Comparison of ENCODE assay signal across 16 cellular contexts in the genomic region with DNA sequence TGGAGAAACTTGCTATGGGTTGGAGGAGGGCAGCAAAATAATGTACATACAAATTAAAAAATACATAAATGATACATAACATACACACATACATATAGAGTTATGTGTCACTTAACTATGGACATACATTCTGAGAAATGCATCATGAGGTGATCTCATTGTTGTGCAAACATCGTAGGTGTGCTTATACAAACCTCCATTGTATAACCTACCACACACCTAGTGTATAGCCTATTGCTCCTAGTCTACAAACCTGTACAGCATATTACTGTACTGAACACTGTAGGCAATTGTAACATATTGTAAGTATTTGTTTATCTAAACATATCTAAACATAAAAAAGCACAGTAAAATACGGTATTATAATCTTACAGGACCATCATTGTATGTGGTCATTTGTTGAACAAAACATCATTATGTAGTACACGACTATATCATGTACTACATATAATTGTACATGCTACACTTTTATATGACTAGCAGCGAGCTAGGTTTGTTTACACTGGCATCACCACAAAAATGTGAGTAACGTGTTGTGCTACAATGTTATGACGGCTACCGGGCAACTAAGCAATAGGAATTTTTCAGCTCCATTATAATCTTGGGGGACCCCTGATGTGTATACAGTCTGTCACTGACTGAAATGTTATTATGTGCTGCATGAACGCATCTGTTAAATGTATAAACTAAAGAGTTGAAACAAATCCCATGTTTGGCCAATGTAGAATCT. TPM values are rescaled to one million over a fixed set of nuclear protein-coding genes. Genes with fewer than 3 reads are reported as not detected.
A peak's percentile ranks its signal among the peaks of the same experiment; 100 is the strongest.
DNase-seq lines count a peak whose midpoint lies in the region; ATAC-seq and TF ChIP-seq lines count a peak whose summit lies in the region.
"Had no signal": no experiment of that assay in that cellular context is flagged by ENCODE, and none has a peak within 500 bp of the region (broad histone marks: within the 10 kb centered on the region; RNA-seq: fewer than 3 reads in every experiment).

No MANE protein-coding gene starts in this region.

- H3K9me3 ChIP-seq in RWPE2 (ENCODE audit: severe bottlenecking), result peaks cover 2% of the 10 kb centered on the region
- no peaks in the 10 kb centered on the region for H3K9me3 ChIP-seq in left lung
- H3K9me3 ChIP-seq: BE2C, right lobe of liver had no signal

- TF ChIP-seq CTCF in RWPE2 (IDR thresholded peaks at IDR 0.05; ENCODE audit: poor library complexity, severe bottlenecking) (no peak), left lung (IDR thresholded peaks at IDR 0.05) (no peak), natural killer cell (IDR thresholded peaks at IDR 0.05) (no peak)

- peak; percentile 66 for ATAC-seq in RWPE2 (ENCODE audit: low read depth)
- ATAC-seq in left lung, result peak; percentile 77
- ATAC-seq in HG02981 (IDR thresholded peaks at IDR 0.05; ENCODE audit: unreplicated experiment), result no peak
- ATAC-seq in natural killer cell, result no peak
- ATAC-seq: right lobe of liver, T-cell had no signal

- H3K27ac ChIP-seq in RWPE2 (ENCODE audit: poor library complexity, severe bottlenecking), result no peak overlapping the region
- no peak overlapping the region for H3K27ac ChIP-seq in left lung
- H3K27ac ChIP-seq: right lobe of liver had no signal

- H3K9me3 Mint-ChIP-seq in natural killer cell, result no peaks in the 10 kb centered on the region
- H3K9me3 Mint-ChIP-seq: immature natural killer cell, T-cell had no signal

- no peak overlapping the region for H3K27ac Mint-ChIP-seq in natural killer cell
- H3K27ac Mint-ChIP-seq: T-cell had no signal

- intact Hi-C loops in left lung (cut with DNase I) (no loop called here), natural killer cell (cut with micrococcal nuclease) (no loop called here)

- H3K36me3 Mint-ChIP-seq in natural killer cell, result no peaks in the 10 kb centered on the region

- H3K36me3 ChIP-seq in RWPE2 (ENCODE audit: low read depth) (peaks cover 38% of the 10 kb centered on the region), left lung (no peaks in the 10 kb centered on the region)
- H3K36me3 ChIP-seq: BE2C, right lobe of liver had no signal

- H3K27me3 Mint-ChIP-seq in natural killer cell (ENCODE audit: low read depth in 2 of 2), result no peaks in the 10 kb centered on the region
- H3K27me3 Mint-ChIP-seq: T-cell had no signal

- H3K4me1 ChIP-seq in RWPE2 (ENCODE audit: insufficient read depth, poor library complexity, severe bottlenecking), result peaks cover 10% of the 10 kb centered on the region
- no peaks in the 10 kb centered on the region for H3K4me1 ChIP-seq in left lung
- H3K4me1 ChIP-seq: BE2C, right lobe of liver had no signal

- H3K27me3 ChIP-seq in RWPE2 (ENCODE audit: insufficient read depth, poor library complexity, severe bottlenecking) (no peaks in the 10 kb centered on the region), left lung (no peaks in the 10 kb centered on the region)
- H3K27me3 ChIP-seq: BE2C, right lobe of liver had no signal

- DNase-seq in Daoy (ENCODE audit: low read depth) (peak; percentile 66), RWPE2 (ENCODE audit: low spot score) (no peak), fibroblast of peridontal ligament (ENCODE audit: extremely low read depth) (peak; percentile 78), left lung (no peak), iPS-NIHi7 (ENCODE audit: extremely low spot score) (no peak), KG1 (lab: John Stamatoyannopoulos, UW) (no peak), natural killer cell (no peak)
- DNase-seq: BE2C; DND-41; immature natural killer cell; MV-4-11; right lobe of liver; stimulated activated CD4-positive, alpha-beta T cell treated with anti-CD3 and anti-CD28 coated beads, Interleukin-4, amount 100 ng/mL, for 24 hours; T-cell; trophoblast cell had no signal

- no peaks in the 10 kb centered on the region for H3K4me1 Mint-ChIP-seq in natural killer cell
- H3K4me1 Mint-ChIP-seq: immature natural killer cell, T-cell had no signal

- H3K4me3 Mint-ChIP-seq in natural killer cell, result no peak overlapping the region
- H3K4me3 Mint-ChIP-seq: immature natural killer cell, T-cell had no signal

- H3K4me3 ChIP-seq in RWPE2 (ENCODE audit: severe bottlenecking) (no peak overlapping the region), left lung (no peak overlapping the region)
- H3K4me3 ChIP-seq: right lobe of liver had no signal

RNA-seq across cellular contexts. Expression of a gene that starts 35.5 kb away (rescaled TPM):
- total RNA-seq in Daoy (2014; rRNA removed; shearing (Covaris generic)), result 42.0 and 53.9 TPM in 2 replicates
- total RNA-seq in left lung (10 to 100 TPM; 16.6 to 19.0 TPM), natural killer cell (10 to 100 TPM; 20.7 to 29.8 (median 21.3) TPM)

RNA-seq across cellular contexts. Expression of a gene that starts 35.8 kb away (rescaled TPM):
- 14.5 and 20.7 TPM in 2 replicates for total RNA-seq in Daoy (2014; rRNA removed; shearing (Covaris generic))
- 1 to 10 TPM; 6.8 to 8.8 TPM for total RNA-seq in left lung
- total RNA-seq in natural killer cell, result 1 to 10 TPM; 5.4 to 7.5 (median 6.0) TPM

Comparison
In these comparisons a context has a peak if more than half of its experiments do, and no peak if none do; other contexts are left out.
1. DNase-seq: peak in Daoy (single experiment) and fibroblast of peridontal ligament (single experiment); none in RWPE2 (single experiment), left lung (0 of 2), iPS-NIHi7 (single experiment), KG1 (single experiment) and natural killer cell (single experiment).
2. ATAC-seq: peak in RWPE2 (single experiment) and left lung (single experiment); none in HG02981 (single experiment) and natural killer cell (0 of 3).